30 cellular contexts compared by ENCODE assay signal in genomic region chr3:80682235-80682634, GRCh38.
DNase-seq lines count a peak whose midpoint lies in the region; ATAC-seq, FAIRE-seq and TF ChIP-seq lines count a peak whose summit lies in the region.
"Had no signal": no experiment of that assay in that cellular context is flagged by ENCODE, and none has a peak within 500 bp of the region (broad histone marks: within the 10 kb centered on the region; RNA-seq: fewer than 3 reads in every experiment).

No MANE protein-coding gene starts in this region.

- no peaks in the 10 kb centered on the region for H3K9me3 ChIP-seq in HepG2 (ENCODE audit: low read length)
- no peaks in the 10 kb centered on the region for H3K9me3 ChIP-seq in right lobe of liver
- peaks cover 3% of the 10 kb centered on the region; the same call in 1 of the 3 replicates for H3K9me3 ChIP-seq in A549
- H3K9me3 ChIP-seq: BE2C; BLaER1; BLaER1 treated with 17β-estradiol and CSF1 and Interleukin-3, amounts not matched to agents 10 nM and 100 nM; Caco-2 had no signal

- CTCF ChIA-PET in HepG2 (lab: Yijun Ruan, JAX; ENCODE audit: low intra/inter-chr PET ratio, low total read pairs), result no interaction called here
- CTCF ChIA-PET in A549 (lab: Yijun Ruan, JAX), result no interaction called here

- BruUV-seq in HepG2 (replicated peaks; lab: Mats Ljungman, UMichigan), result no TSS peak

- TF ChIP-seq RAD21 in HepG2 (CRISPR knock-in tag; IDR thresholded peaks at IDR 0.05), result no peak
- no peak for TF ChIP-seq RAD21 in A549 (conservative IDR thresholded peaks at IDR 0.05 in 1 of 2, IDR thresholded peaks at IDR 0.05 in 1 of 2)

- H4K20me1 ChIP-seq in HepG2 (ENCODE audit: insufficient read depth, low read length), result no peaks in the 10 kb centered on the region
- H4K20me1 ChIP-seq: BLaER1; BLaER1 treated with 17β-estradiol and CSF1 and Interleukin-3, amounts not matched to agents 10 nM and 100 nM had no signal

- H3K4me1 ChIP-seq in HepG2 (ENCODE audit: insufficient read depth, low read length) (no peaks in the 10 kb centered on the region), right lobe of liver (no peaks in the 10 kb centered on the region), A549 (no peaks in the 10 kb centered on the region)
- H3K4me1 ChIP-seq: Caco-2 had no signal

- DNase-seq in HepG2 (ENCODE audit: low spot score), result no peak
- DNase-seq in right lobe of liver, result no peak
- DNase-seq in A549 (ENCODE audit: low read depth in 1 of 2, low spot score in 1 of 2), result no peak
- no peak for DNase-seq in GM19239 (ENCODE audit: insufficient read length, low spot score)
- DNase-seq: 8988T; ACHN; AML-193; BE2C; C1 segment of cervical spinal cord; Caco-2; Calu3; CD4-positive, alpha-beta memory T cell; CD4-positive, alpha-beta T cell; CD4-positive, CD25-positive, alpha-beta regulatory T cell; CD8-positive, alpha-beta memory T cell; CD8-positive, alpha-beta T cell; COR-L47; DMS 273 treated with DMSO at 0.1 percent for 48 hours; DMS153; DMS53; DMS79; DMS79 treated with DMSO at 0.1 percent for 48 hours; DND-41; EL had no signal

- H3K4me2 ChIP-seq in HepG2 (ENCODE audit: low read depth, low read length), result no peak overlapping the region
- no peak overlapping the region for H3K4me2 ChIP-seq in A549
- H3K4me2 ChIP-seq: BLaER1; BLaER1 treated with 17β-estradiol and CSF1 and Interleukin-3, amounts not matched to agents 10 nM and 100 nM had no signal

- TF ChIP-seq EP300 in HepG2 (IDR thresholded peaks at IDR 0.05; ENCODE audit: low read depth in 2 of 2, low read length in 2 of 2) (no peak), HepG2 (CRISPR knock-in tag; IDR thresholded peaks at IDR 0.05; ENCODE audit: borderline replicate concordance) (no peak), A549 (IDR thresholded peaks at IDR 0.05) (no peak)

- H3K27ac ChIP-seq in HepG2 (ENCODE audit: extremely low read length, insufficient read depth, low read length) (no peak overlapping the region), right lobe of liver (no peak overlapping the region), A549 (no peak overlapping the region)
- H3K27ac ChIP-seq: 22Rv1; BLaER1; BLaER1 treated with 17β-estradiol and CSF1 and Interleukin-3, amounts not matched to agents 10 nM and 100 nM; C4-2B had no signal

- no peak overlapping the region for H2AFZ ChIP-seq in HepG2 (ENCODE audit: low read length)

- ATAC-seq in HepG2 (no peak), right lobe of liver (no peak), A549 (no peak)
- ATAC-seq: CD8-positive, alpha-beta T cell had no signal

- intact Hi-C loops in HepG2 (cut with micrococcal nuclease; ENCODE audit: unreplicated experiment), result no loop called here
- intact Hi-C loops in right lobe of liver (cut with DNase I), result no loop called here

- H3K4me3 ChIP-seq in HepG2 (replicated peaks in 1 of 3; ENCODE audit: insufficient read depth in 1 of 3, low read depth in 2 of 3, low read length in 3 of 3) (no peak overlapping the region), right lobe of liver (no peak overlapping the region), A549 (no peak overlapping the region)
- H3K4me3 ChIP-seq: BLaER1; BLaER1 treated with 17β-estradiol and CSF1 and Interleukin-3, amounts not matched to agents 10 nM and 100 nM had no signal

- H3K36me3 ChIP-seq in HepG2 (replicated peaks in 1 of 2; ENCODE audit: control insufficient read depth in 1 of 2, insufficient read depth in 2 of 2, low read length in 2 of 2), result no peaks in the 10 kb centered on the region
- H3K36me3 ChIP-seq in right lobe of liver, result no peaks in the 10 kb centered on the region
- H3K36me3 ChIP-seq: BE2C; BLaER1; BLaER1 treated with 17β-estradiol and CSF1 and Interleukin-3, amounts not matched to agents 10 nM and 100 nM had no signal

- TF ChIP-seq CTCF in HepG2 (CRISPR knock-in tag; IDR thresholded peaks at IDR 0.05) (no peak), right lobe of liver (IDR thresholded peaks at IDR 0.05) (no peak), A549 (IDR thresholded peaks at IDR 0.05) (no peak)

- in situ Hi-C loops in HepG2 (cut with HindIII; ENCODE audit: extremely low pct_ligation_motif_present, low pct_unique_long_range_greater_than_20kb), result loop anchor here (10.0 to 25.0 kb wide), 2 partner anchors 157 to 1170 kb away; no protein-coding TSS in a partner anchor

- TF ChIP-seq POLR2A in HepG2 (IDR thresholded peaks at IDR 0.05; ENCODE audit: insufficient read depth in 1 of 2, low read depth in 2 of 2, low read length in 2 of 2), result no peak
- TF ChIP-seq POLR2A in right lobe of liver (IDR thresholded peaks at IDR 0.05), result no peak
- TF ChIP-seq POLR2A in A549 (IDR thresholded peaks at IDR 0.05; ENCODE audit: low read length), result no peak

- POLR2A ChIA-PET in HepG2 (lab: Yijun Ruan, JAX), result no interaction called here
- POLR2A ChIA-PET in A549 (lab: Yijun Ruan, JAX), result no interaction called here

- H3K27me3 ChIP-seq in HepG2 (ENCODE audit: control insufficient read depth in 1 of 2, insufficient read depth in 2 of 2, low read length in 2 of 2) (no peaks in the 10 kb centered on the region; a peak in 1 of 5 replicates), right lobe of liver (no peaks in the 10 kb centered on the region)
- H3K27me3 ChIP-seq: BE2C; BLaER1; BLaER1 treated with 17β-estradiol and CSF1 and Interleukin-3, amounts not matched to agents 10 nM and 100 nM had no signal

- no peaks in the 10 kb centered on the region for H3K79me2 ChIP-seq in HepG2 (ENCODE audit: insufficient read depth, low read length)

- FAIRE-seq in HepG2 (lab: Jason Lieb, UNC) (no peak), A549 (lab: Jason Lieb, UNC) (peak; percentile 88), GM19239 (lab: Jason Lieb, UNC) (no peak)
- FAIRE-seq: A204.1, D721Med had no signal

- H3K9ac ChIP-seq in HepG2 (ENCODE audit: insufficient read depth, low read depth, low read length), result no peak overlapping the region
- H3K9ac ChIP-seq: BLaER1; BLaER1 treated with 17β-estradiol and CSF1 and Interleukin-3, amounts not matched to agents 10 nM and 100 nM had no signal

TF ChIP-seq in HepG2, 621 proteins besides CTCF, POLR2A, EP300 and RAD21:
- no peak for TF ChIP-seq KMT2A (CRISPR knock-in tag; IDR thresholded peaks at IDR 0.05)
- peak; percentile 93 for TF ChIP-seq ZNF12 (CRISPR knock-in tag; IDR thresholded peaks at IDR 0.05)

TF ChIP-seq in A549, 52 proteins besides CTCF, POLR2A, EP300 and RAD21:
- TF ChIP-seq GATA3 (IDR thresholded peaks at IDR 0.05; ENCODE audit: borderline replicate concordance), result no peak
- TF ChIP-seq KDM5A (IDR thresholded peaks at IDR 0.05), result no peak
TF ChIP-seq in A549: peak in this region for 0.
